ENCODE assay signal across 31 cellular contexts in the genomic region with DNA sequence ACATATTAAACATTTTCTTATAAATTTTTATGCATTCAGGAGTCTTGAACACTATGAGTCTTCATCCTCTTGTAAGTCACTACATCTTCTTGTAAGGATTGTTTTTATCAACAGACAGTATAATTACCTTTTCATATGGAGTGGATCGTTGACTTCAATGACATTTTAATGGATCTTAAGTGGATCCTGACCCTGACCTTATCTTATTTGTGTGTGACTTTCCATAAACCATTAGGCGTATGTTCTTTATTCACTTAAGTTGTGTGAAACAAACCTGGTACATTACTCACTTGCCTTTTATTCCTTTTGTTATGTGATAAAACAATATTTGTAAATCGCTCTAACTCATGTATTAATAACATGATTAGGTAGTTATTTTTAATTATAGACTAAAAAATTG. TPM values are rescaled to one million over a fixed set of nuclear protein-coding genes. Genes with fewer than 3 reads are reported as not detected.
"Had no signal": no experiment of that assay in that cellular context is flagged by ENCODE, and none has a peak within 500 bp of the region (broad histone marks: within the 10 kb centered on the region; RNA-seq: fewer than 3 reads in every experiment).

No MANE protein-coding gene starts in this region.

- H3K27ac ChIP-seq: gastroesophageal sphincter, heart left ventricle, lower lobe of right lung, neural progenitor cell, parathyroid adenoma, psoas muscle, sigmoid colon, stomach, thyroid gland, upper lobe of right lung had no signal

- H3K27me3 ChIP-seq: gastroesophageal sphincter, heart left ventricle, neural progenitor cell, sigmoid colon, stomach, thyroid gland, upper lobe of right lung had no signal

- H3K36me3 ChIP-seq: gastroesophageal sphincter, heart left ventricle, lower lobe of right lung, neural progenitor cell, sigmoid colon, stomach, thyroid gland, upper lobe of right lung had no signal

- FAIRE-seq: endothelial cell of umbilical vein had no signal

- H3K4me1 ChIP-seq: neural progenitor cell, parathyroid adenoma had no signal

- ATAC-seq: activated CD4-positive, alpha-beta T cell treated with anti-CD3 and anti-CD28 coated beads for 36 hours; activated CD8-positive, alpha-beta memory T cell treated with anti-CD3 and anti-CD28 coated beads, Interleukin-2, amount 10 ng/mL, durations not matched to agents 7 days and 5 days; activated CD8-positive, alpha-beta T cell treated with anti-CD3 and anti-CD28 coated beads, Interleukin-2, amount 10 ng/mL, durations not matched to agents 7 days and 5 days; activated naive CD8-positive, alpha-beta T cell treated with anti-CD3 and anti-CD28 coated beads, Interleukin-2, amount 50 U/mL, for 24 hours; gastroesophageal sphincter; heart left ventricle; lower lobe of right lung; natural killer cell; psoas muscle; stimulated activated naive B cell treated with anti-CD40 and anti-IgM and Interleukin-4, amounts not matched to agents 10 μg/mL and 1 μg/mL and 100 μg/mL, for 72 hours; upper lobe of right lung had no signal

- DNase-seq: activated CD4-positive, alpha-beta T cell treated with anti-CD3 and anti-CD28 coated beads for 36 hours; activated CD4-positive, CD25-positive, alpha-beta regulatory T cell; activated CD8-positive, alpha-beta memory T cell treated with anti-CD3 and anti-CD28 coated beads, Interleukin-2, amount 10 ng/mL, durations not matched to agents 7 days and 5 days; activated CD8-positive, alpha-beta T cell treated with anti-CD3 and anti-CD28 coated beads, Interleukin-2, amount 10 ng/mL, durations not matched to agents 7 days and 5 days; activated naive CD8-positive, alpha-beta T cell treated with anti-CD3 and anti-CD28 coated beads, Interleukin-2, amount 50 U/mL, for 24 hours; activated T-cell treated with anti-CD3 and anti-CD28 coated beads, Interleukin-2, amount 50 U/mL, for 48 hours; amygdala; central memory CD4-positive, alpha-beta T cell; heart left ventricle; hypothalamus; immature natural killer cell; kidney; lower lobe of right lung; mesenchymal stem cell; natural killer cell; occipital lobe; psoas muscle; sigmoid colon; small intestine; stimulated activated CD4-positive, alpha-beta T cell treated with anti-CD3 and anti-CD28 coated beads, Interleukin-1b, Interleukin-23, amount 100 ng/mL, for 48 hours; stimulated activated CD4-positive, alpha-beta T cell treated with anti-CD3 and anti-CD28 coated beads, Interleukin-4, amount 100 ng/mL, for 4 hours; stimulated activated CD8-positive, alpha-beta memory T cell treated with anti-CD3 and anti-CD28 coated beads, Interleukin-4, amount 100 ng/mL, for 48 hours; stimulated activated naive B cell treated with anti-CD40 and anti-IgM and Interleukin-4, amounts not matched to agents 10 μg/mL and 1 μg/mL and 100 μg/mL, for 72 hours; stomach; thyroid gland; upper lobe of right lung had no signal

- H3K9me3 ChIP-seq: gastroesophageal sphincter, heart left ventricle, lower lobe of right lung, psoas muscle, sigmoid colon, stomach, thyroid gland, upper lobe of right lung had no signal

- H3K4me3 ChIP-seq: gastroesophageal sphincter, heart left ventricle, lower lobe of right lung, neural progenitor cell, psoas muscle, sigmoid colon, stomach, thyroid gland, upper lobe of right lung had no signal

RNA-seq across cellular contexts. Expression of a gene that starts 18.5 kb away (rescaled TPM):
- total RNA-seq: activated CD4-positive, alpha-beta T cell treated with anti-CD3 and anti-CD28 coated beads for 36 hours; activated CD8-positive, alpha-beta memory T cell treated with anti-CD3 and anti-CD28 coated beads, Interleukin-2, amount 10 ng/mL, durations not matched to agents 7 days and 5 days; activated CD8-positive, alpha-beta T cell treated with anti-CD3 and anti-CD28 coated beads, Interleukin-2, amount 10 ng/mL, durations not matched to agents 7 days and 5 days; activated T-helper 2 cell treated with anti-CD3 and anti-CD28 coated beads, Interferon-gamma antibody, Interleukin-2, Interleukin-4, amounts not matched to agents 10 μg/mL and 5 μg/mL and 100 μg/mL, durations not matched to agents 14 hours and 24 hours and 36 hours had no signal
